ENCODE assay signal across 28 cellular contexts in the genomic region with DNA sequence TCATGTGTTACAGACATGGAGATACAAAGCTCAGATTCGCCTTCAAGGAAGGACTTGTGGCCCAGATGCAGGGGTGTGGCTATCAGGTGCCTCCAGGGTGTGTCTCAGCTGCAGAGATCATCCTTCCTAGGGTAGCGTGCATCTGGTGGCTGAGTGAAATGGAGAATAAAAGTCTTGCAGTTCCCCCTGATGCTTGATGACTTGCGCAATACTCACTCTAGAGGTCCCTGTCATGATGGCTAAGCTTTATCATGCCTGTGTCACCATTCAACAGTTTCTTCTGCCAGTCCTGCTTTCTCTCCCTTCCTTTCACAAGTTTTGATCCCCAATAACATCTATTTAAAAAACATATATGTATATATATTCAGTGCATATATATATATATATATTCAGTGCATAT.
"Had no signal": no experiment of that assay in that cellular context is flagged by ENCODE, and none has a peak within 500 bp of the region (broad histone marks: within the 10 kb centered on the region; RNA-seq: fewer than 3 reads in every experiment).

No MANE protein-coding gene starts in this region.

- DNase-seq: activated B cell treated with CpG ODN at 0.5 μM for 24 hours; activated CD4-positive, alpha-beta T cell treated with anti-CD3 and anti-CD28 coated beads for 48 hours; activated CD4-positive, alpha-beta T cell treated with anti-CD3 and anti-CD28 coated beads, Interleukin-2, amount 50 U/mL, for 1 hour; activated CD4-positive, alpha-beta T cell treated with anti-CD3 and anti-CD28 coated beads, Interleukin-2, amount 50 U/mL, for 48 hours; activated CD8-positive, alpha-beta memory T cell treated with anti-CD3 and anti-CD28 coated beads for 24 hours; activated CD8-positive, alpha-beta T cell treated with anti-CD3 and anti-CD28 coated beads for 36 hours; activated effector memory CD4-positive, alpha-beta T cell treated with Interleukin-2 at 50 U/mL for 16 hours; activated gamma-delta T cell treated with Interleukin-2 at 50 U/mL for 16 hours; activated naive CD4-positive, alpha-beta T cell treated with anti-CD3 and anti-CD28 coated beads, Interleukin-2, amount 50 U/mL, for 16 hours; activated naive CD4-positive, alpha-beta T cell treated with Interleukin-2 at 50 U/mL for 16 hours; activated T-cell treated with anti-CD3 and anti-CD28 coated beads, Interleukin-2, amount 50 U/mL, for 4 hours; amniotic stem cell; anterior cingulate cortex; brain microvascular endothelial cell; dermis blood vessel endothelial cell; effector CD4-positive, alpha-beta T cell; effector memory CD8-positive, alpha-beta T cell; erythroblast; foreskin keratinocyte; gastrocnemius medialis; glutamatergic neuron; heart left ventricle; T1000; WERI-Rb-1 had no signal

- H3K4me1 ChIP-seq: esophagus muscularis mucosa, foreskin keratinocyte, gastrocnemius medialis, heart left ventricle had no signal

- H3K27ac ChIP-seq: brain microvascular endothelial cell, coronary artery, esophagus muscularis mucosa, foreskin keratinocyte, gastrocnemius medialis, heart left ventricle, WERI-Rb-1 had no signal

- H3K9me3 ChIP-seq: gastrocnemius medialis had no signal

- H3K27me3 ChIP-seq: brain microvascular endothelial cell, esophagus muscularis mucosa, foreskin keratinocyte, gastrocnemius medialis, heart left ventricle had no signal

- H3K36me3 ChIP-seq: brain microvascular endothelial cell, esophagus muscularis mucosa, gastrocnemius medialis, heart left ventricle, WERI-Rb-1 had no signal

- H3K4me3 ChIP-seq: coronary artery, esophagus muscularis mucosa, gastrocnemius medialis, heart left ventricle had no signal

- ATAC-seq: activated CD4-positive, CD25-positive, alpha-beta regulatory T cell treated with anti-CD3 and anti-CD28 coated beads, Interleukin-2, amount 50 U/mL, for 24 hours; activated CD8-positive, alpha-beta T cell treated with anti-CD3 and anti-CD28 coated beads for 36 hours; activated T-cell treated with anti-CD3 and anti-CD28 coated beads, Interleukin-2, amount 50 U/mL, for 4 hours; activated T-helper 17 cell treated with anti-CD3 and anti-CD28 coated beads, Interleukin-2, amount 50 U/mL, for 72 hours; effector memory CD8-positive, alpha-beta T cell; foreskin keratinocyte; gastrocnemius medialis; heart left ventricle had no signal
